11 cellular contexts compared by ENCODE assay signal in genomic region chr3:187919535-187919934, GRCh38.
DNase-seq lines count a peak whose midpoint lies in the region; ATAC-seq and TF ChIP-seq lines count a peak whose summit lies in the region.
"Had no signal": no experiment of that assay in that cellular context is flagged by ENCODE, and none has a peak within 500 bp of the region (broad histone marks: within the 10 kb centered on the region; RNA-seq: fewer than 3 reads in every experiment).

No MANE protein-coding gene starts in this region.

- peak overlapping the region; percentile 35 for H3K4me3 ChIP-seq in Jurkat, Clone E6-1 (ENCODE audit: low read length)
- H3K4me3 ChIP-seq in thyroid gland (replicated peaks in 1 of 3) (no peak overlapping the region), BE2C (ENCODE audit: low read depth, low read length) (no peak overlapping the region)
- H3K4me3 ChIP-seq: right lobe of liver had no signal

- 76 to 83% methylated on average over 3 of the region's 3 CpGs for WGBS in thyroid gland, 2 donors

- ATAC-seq in GM18858 (IDR thresholded peaks at IDR 0.05; ENCODE audit: unreplicated experiment) (peak; percentile 21), GM21737 (IDR thresholded peaks at IDR 0.05; ENCODE audit: unreplicated experiment) (peak; percentile 40)

- H3K27me3 ChIP-seq in thyroid gland (no peaks in the 10 kb centered on the region), BE2C (no peaks in the 10 kb centered on the region)
- H3K27me3 ChIP-seq: heart left ventricle, right lobe of liver had no signal

- H3K36me3 ChIP-seq in thyroid gland (no peaks in the 10 kb centered on the region), BE2C (no peaks in the 10 kb centered on the region)
- H3K36me3 ChIP-seq: heart left ventricle, right lobe of liver had no signal

- TF ChIP-seq CTCF in thyroid gland (IDR thresholded peaks at IDR 0.05) (no peak), BE2C (IDR thresholded peaks at IDR 0.05; ENCODE audit: low read depth, low read length) (no peak)

- no peaks in the 10 kb centered on the region for H3K9me3 ChIP-seq in thyroid gland
- no peaks in the 10 kb centered on the region for H3K9me3 ChIP-seq in BE2C
- H3K9me3 ChIP-seq: right lobe of liver had no signal

- intact Hi-C loops in thyroid gland (cut with DNase I): no loop called here

- no peak overlapping the region for H3K27ac ChIP-seq in thyroid gland
- H3K27ac ChIP-seq: right lobe of liver had no signal

- peak; percentile 23 for DNase-seq in Jurkat, Clone E6-1 (ENCODE audit: low read depth, low spot score)
- peak; percentile 7 for DNase-seq in medulla oblongata (ENCODE audit: extremely low spot score)
- DNase-seq in NCI-H82 (lab: John Stamatoyannopoulos, UW): no peak
- DNase-seq in thyroid gland: no peak
- no peak for DNase-seq in putamen (ENCODE audit: low spot score)
- no peak for DNase-seq in BE2C
- DNase-seq: heart left ventricle, NCI-H526, right lobe of liver had no signal

- no peak for TF ChIP-seq POLR2A in thyroid gland (IDR thresholded peaks at IDR 0.05)

- H3K4me1 ChIP-seq in thyroid gland (no peaks in the 10 kb centered on the region), BE2C (no peaks in the 10 kb centered on the region)
- H3K4me1 ChIP-seq: right lobe of liver had no signal

Comparison
In these comparisons a context has a peak if more than half of its experiments do, and no peak if none do; other contexts are left out.
1. DNase-seq: peak in Jurkat, Clone E6-1 (single experiment) and medulla oblongata (single experiment); none in NCI-H82 (single experiment), thyroid gland (0 of 2), putamen (single experiment) and BE2C (single experiment).